Comparison of ENCODE assay signal across 1 cellular context in the genomic region with DNA sequence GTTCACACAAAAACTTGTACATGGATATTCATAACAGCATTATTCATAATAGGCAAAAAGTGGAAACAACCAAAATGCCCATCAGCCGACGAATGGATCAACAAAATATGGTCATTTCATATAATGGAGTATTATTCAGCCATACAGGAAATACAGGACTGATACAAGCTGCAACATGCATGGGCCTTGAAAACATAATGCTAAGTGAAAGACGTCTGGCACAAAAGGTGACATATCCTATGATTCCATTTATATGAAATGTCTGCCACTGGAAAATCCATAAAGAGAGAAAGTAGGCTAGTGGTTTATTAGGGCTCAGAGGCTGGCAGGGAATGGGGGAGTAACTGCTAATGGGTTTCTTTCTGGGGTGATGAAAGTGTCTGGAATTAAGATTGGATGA.
TF ChIP-seq lines count a peak whose summit lies in the region.

No MANE protein-coding gene starts in this region.

TF ChIP-seq in GM12878, 131 proteins besides CTCF, POLR2A, EP300 and RAD21 (continued from another document):
- TF ChIP-seq BHLHE40 (IDR thresholded peaks at IDR 0.05; ENCODE audit: borderline replicate concordance in 1 of 2, low read depth in 2 of 2, low read length in 1 of 2) (no peak), TARDBP (IDR thresholded peaks at IDR 0.05; ENCODE audit: borderline replicate concordance) (no peak), IKZF1 (conservative IDR thresholded peaks at IDR 0.05) (no peak), NFXL1 (IDR thresholded peaks at IDR 0.05; ENCODE audit: borderline replicate concordance) (no peak), ZNF622 (IDR thresholded peaks at IDR 0.05) (no peak), NFIC (IDR thresholded peaks at IDR 0.05; ENCODE audit: low read depth, low read length) (no peak), FOS (IDR thresholded peaks at IDR 0.05; ENCODE audit: borderline replicate concordance, extremely low read depth, insufficient read length) (no peak), IRF4 (IDR thresholded peaks at IDR 0.05; ENCODE audit: low read depth, low read length) (no peak), SREBF1 (IDR thresholded peaks at IDR 0.05; ENCODE audit: low read length) (no peak)
